ENCODE assay signal across 8 cellular contexts in the genomic region with DNA sequence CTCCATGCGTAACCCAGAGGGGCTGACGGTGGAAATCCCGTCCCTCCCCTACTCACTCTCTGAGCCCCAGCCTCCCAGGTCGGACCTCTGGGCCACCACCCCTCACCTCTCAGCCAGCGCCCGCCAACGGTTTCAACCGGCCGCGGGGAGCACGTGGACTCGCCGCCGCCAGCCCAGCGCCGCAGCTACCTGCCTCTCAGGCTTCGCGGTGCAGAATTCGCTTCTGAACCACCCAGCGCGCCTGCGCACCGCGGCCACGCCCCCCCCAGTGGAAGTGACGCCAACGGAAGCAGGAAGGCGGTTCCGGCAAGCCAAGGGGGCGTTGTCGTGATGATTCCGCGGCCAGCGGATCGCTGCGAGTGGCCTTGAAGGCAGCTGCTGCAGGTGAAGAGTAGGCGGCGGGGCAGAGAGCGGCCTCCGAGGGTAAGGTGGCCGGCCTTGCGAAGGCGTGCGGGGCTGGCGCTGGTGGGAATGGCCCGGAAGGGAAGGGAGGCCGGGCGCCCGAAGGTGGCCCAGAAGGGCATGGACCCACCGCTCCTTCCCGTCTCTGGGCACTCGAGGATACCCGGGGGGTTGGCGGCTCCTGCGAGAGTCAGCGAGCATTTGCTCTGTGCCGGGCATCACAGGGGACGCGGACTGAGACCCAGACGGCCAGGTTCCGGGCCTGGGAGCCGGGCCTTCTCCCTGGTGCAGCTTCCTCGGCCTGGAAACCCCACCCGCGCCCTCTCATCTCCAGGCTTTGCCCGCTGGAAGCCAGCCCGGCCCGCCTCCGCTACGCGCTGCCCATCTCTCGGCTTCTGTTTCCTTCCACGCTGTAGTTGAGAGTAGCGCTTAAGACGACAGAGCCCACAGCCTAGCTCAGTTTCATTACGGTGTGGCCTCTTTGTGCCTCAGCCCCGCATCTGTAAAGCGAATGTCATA. TPM values are rescaled to one million over a fixed set of nuclear protein-coding genes. Genes with fewer than 3 reads are reported as not detected.
A peak's percentile ranks its signal among the peaks of the same experiment; 100 is the strongest.
DNase-seq lines count a peak whose midpoint lies in the region; ATAC-seq and TF ChIP-seq lines count a peak whose summit lies in the region.

A gene with protein sequence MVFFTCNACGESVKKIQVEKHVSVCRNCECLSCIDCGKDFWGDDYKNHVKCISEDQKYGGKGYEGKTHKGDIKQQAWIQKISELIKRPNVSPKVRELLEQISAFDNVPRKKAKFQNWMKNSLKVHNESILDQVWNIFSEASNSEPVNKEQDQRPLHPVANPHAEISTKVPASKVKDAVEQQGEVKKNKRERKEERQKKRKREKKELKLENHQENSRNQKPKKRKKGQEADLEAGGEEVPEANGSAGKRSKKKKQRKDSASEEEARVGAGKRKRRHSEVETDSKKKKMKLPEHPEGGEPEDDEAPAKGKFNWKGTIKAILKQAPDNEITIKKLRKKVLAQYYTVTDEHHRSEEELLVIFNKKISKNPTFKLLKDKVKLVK (minus strand): TSS at position 225 of the 921 bp plus-strand sequence. CDS start 6,412 bp downstream, outside the sequence.
A gene with protein sequence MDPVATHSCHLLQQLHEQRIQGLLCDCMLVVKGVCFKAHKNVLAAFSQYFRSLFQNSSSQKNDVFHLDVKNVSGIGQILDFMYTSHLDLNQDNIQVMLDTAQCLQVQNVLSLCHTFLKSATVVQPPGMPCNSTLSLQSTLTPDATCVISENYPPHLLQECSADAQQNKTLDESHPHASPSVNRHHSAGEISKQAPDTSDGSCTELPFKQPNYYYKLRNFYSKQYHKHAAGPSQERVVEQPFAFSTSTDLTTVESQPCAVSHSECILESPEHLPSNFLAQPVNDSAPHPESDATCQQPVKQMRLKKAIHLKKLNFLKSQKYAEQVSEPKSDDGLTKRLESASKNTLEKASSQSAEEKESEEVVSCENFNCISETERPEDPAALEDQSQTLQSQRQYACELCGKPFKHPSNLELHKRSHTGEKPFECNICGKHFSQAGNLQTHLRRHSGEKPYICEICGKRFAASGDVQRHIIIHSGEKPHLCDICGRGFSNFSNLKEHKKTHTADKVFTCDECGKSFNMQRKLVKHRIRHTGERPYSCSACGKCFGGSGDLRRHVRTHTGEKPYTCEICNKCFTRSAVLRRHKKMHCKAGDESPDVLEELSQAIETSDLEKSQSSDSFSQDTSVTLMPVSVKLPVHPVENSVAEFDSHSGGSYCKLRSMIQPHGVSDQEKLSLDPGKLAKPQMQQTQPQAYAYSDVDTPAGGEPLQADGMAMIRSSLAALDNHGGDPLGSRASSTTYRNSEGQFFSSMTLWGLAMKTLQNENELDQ (plus strand): TSS at position 322 of the 921 bp plus-strand sequence. CDS start 9,695 bp downstream, outside the sequence.

- H3K9ac ChIP-seq in HUES6 (ENCODE audit: low read length) (peak within 1 kb of the TSS; percentile 73), OCI-LY3 (ENCODE audit: low read length) (peak within 1 kb of the TSS; percentile 91)

- H3K27me3 ChIP-seq in HUES6 (ENCODE audit: control insufficient read depth, insufficient read depth, low read length) (no peaks in the 10 kb centered on the region), OCI-LY3 (ENCODE audit: low read depth, low read length) (no peaks in the 10 kb centered on the region)

- no peak for TF ChIP-seq CTCF in OCI-LY3 (IDR thresholded peaks at IDR 0.05; ENCODE audit: low read depth, low read length)
- TF ChIP-seq CTCF in epithelial cell of proximal tubule (conservative IDR thresholded peaks at IDR 0.05; ENCODE audit: low read depth, low read length) = no peak

- H3K36me3 ChIP-seq in HUES6 (ENCODE audit: control insufficient read depth, insufficient read depth, low read length) = peaks cover 17% of the 10 kb centered on the region
- H3K36me3 ChIP-seq in OCI-LY3 (replicated peaks; ENCODE audit: low read depth, low read length) = peaks cover 28% of the 10 kb centered on the region

- H3K9me3 ChIP-seq in HUES6 (ENCODE audit: control insufficient read depth, insufficient read depth, low read depth, low read length) = no peaks in the 10 kb centered on the region
- no peaks in the 10 kb centered on the region for H3K9me3 ChIP-seq in OCI-LY3 (ENCODE audit: insufficient read depth, low read length)

- peak within 1 kb of the TSS; percentile 96 for H3K4me2 ChIP-seq in OCI-LY3 (ENCODE audit: low read length)

- no peak within 1 kb of the TSS; the same call in 1 of the 2 replicates for H2AFZ ChIP-seq in OCI-LY3 (ENCODE audit: low read depth, low read length)

- DNase-seq in DMS 273 treated with DMSO at 0.1 percent for 48 hours (lab: John Stamatoyannopoulos, UW) (peak; percentile 2), activated T-cell treated with anti-CD3 and anti-CD28 coated beads for 48 hours (ENCODE audit: low read depth) (peak; percentile 95), epithelial cell of proximal tubule (ENCODE audit: low read depth) (peak; percentile 33), mucosa of gallbladder (ENCODE audit: low spot score) (peak; percentile 95)
- DNase-seq in stimulated activated CD8-positive, alpha-beta memory T cell treated with anti-CD3 and anti-CD28 coated beads, Interleukin-4, amount 100 ng/mL, for 1 hour (ENCODE audit: low read depth in 2 of 2, low spot score in 1 of 2) = peak; percentile 95

- H3K27ac ChIP-seq in HUES6 (ENCODE audit: low read depth, low read length) (no peak within 1 kb of the TSS), OCI-LY3 (ENCODE audit: low read length) (peak within 1 kb of the TSS; percentile 39)

- ATAC-seq in GM21423 (IDR thresholded peaks at IDR 0.05; ENCODE audit: unreplicated experiment) = peak; percentile 82

- H3K4me3 ChIP-seq in HUES6 (ENCODE audit: low read depth, low read length) (peak within 1 kb of the TSS; percentile 92), OCI-LY3 (ENCODE audit: low read length) (peak within 1 kb of the TSS; percentile 93), epithelial cell of proximal tubule (ENCODE audit: low read depth, low read length) (peak within 1 kb of the TSS; percentile 90)

- peaks cover 95% of the 10 kb centered on the region for H3K79me2 ChIP-seq in OCI-LY3 (ENCODE audit: low read length)

- peaks cover 11% of the 10 kb centered on the region for H4K20me1 ChIP-seq in OCI-LY3 (ENCODE audit: insufficient read depth, low read length)

- peaks cover 11% of the 10 kb centered on the region; the same call in 1 of the 2 replicates for H3K4me1 ChIP-seq in HUES6 (ENCODE audit: control insufficient read depth, insufficient read depth, low read length)
- H3K4me1 ChIP-seq in OCI-LY3 (ENCODE audit: low read length) = peaks cover 21% of the 10 kb centered on the region

RNA-seq across cellular contexts. Expression of the first gene that starts in this region (rescaled TPM):
- total RNA-seq in epithelial cell of proximal tubule = 35.1 and 51.6 TPM in 2 replicates
- 4.2 TPM for total RNA-seq in mucosa of gallbladder

RNA-seq across cellular contexts. Expression of the second gene that starts in this region (rescaled TPM):
- 1.2 and 3.6 TPM in 2 replicates for total RNA-seq in epithelial cell of proximal tubule
- total RNA-seq in mucosa of gallbladder = 5.8 TPM

Comparison
In these comparisons a context has a peak if more than half of its experiments do, and no peak if none do; other contexts are left out.
1. DNase-seq: peak in every context shown above with its lines; median percentile 95 in activated T-cell treated with anti-CD3 and anti-CD28 coated beads for 48 hours; 95 in mucosa of gallbladder; 95 in stimulated activated CD8-positive, alpha-beta memory T cell treated with anti-CD3 and anti-CD28 coated beads, Interleukin-4, amount 100 ng/mL, for 1 hour; 33 in epithelial cell of proximal tubule; 2 in DMS 273 treated with DMSO at 0.1 percent for 48 hours.